16 cellular contexts compared by ENCODE assay signal in the genomic region with DNA sequence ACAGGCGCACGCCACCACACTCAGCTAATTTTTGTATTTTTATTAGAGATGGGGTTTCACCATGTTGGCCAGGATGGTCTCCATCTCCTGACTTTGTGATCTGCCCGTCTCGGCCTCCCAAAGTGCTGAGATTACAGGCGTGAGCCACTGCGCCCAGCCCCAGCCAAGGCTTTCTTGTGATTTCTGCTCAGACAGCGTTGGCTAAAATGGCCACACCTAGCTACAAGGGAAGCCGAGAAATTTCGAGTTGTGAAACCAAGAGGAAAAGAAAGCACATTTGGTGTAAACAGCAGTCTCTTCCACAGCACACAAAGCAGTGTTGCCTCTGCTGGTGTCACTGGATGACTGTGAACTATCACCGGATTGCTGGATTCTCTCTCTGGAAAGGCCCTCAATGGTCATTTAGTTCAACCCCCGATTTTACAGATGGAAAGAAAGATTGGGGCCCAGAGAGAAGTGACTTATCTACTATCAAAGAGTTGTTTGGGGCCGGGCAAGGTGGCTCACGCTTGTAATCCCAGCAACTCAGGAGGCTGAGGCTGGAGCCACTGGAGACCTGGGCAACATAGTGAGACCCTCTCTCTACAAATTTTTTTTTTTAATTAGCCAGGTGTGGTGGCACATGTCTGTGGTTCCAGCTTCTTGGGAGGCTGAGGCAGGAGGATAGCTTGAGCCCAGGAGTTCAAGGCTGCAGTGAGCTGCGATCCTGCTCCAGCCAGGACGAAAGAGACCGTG. TPM values are rescaled to one million over a fixed set of nuclear protein-coding genes. Genes with fewer than 3 reads are reported as not detected.
DNase-seq lines count a peak whose midpoint lies in the region; ATAC-seq, FAIRE-seq and TF ChIP-seq lines count a peak whose summit lies in the region.
"Had no signal": no experiment of that assay in that cellular context is flagged by ENCODE, and none has a peak within 500 bp of the region (broad histone marks: within the 10 kb centered on the region; RNA-seq: fewer than 3 reads in every experiment).

No MANE protein-coding gene starts in this region.

- no peaks in the 10 kb centered on the region; the same call in 2 of the 3 replicates for H3K9me3 ChIP-seq in GM12878 (replicated peaks; ENCODE audit: control insufficient read depth, insufficient read depth, low read length)
- H3K9me3 ChIP-seq in sigmoid colon: no peaks in the 10 kb centered on the region
- H3K9me3 ChIP-seq: MG63, SJCRH30 had no signal

- RAD21 ChIA-PET in GM12878 (lab: Charles Lee; ENCODE audit: unreplicated experiment): interaction anchor here (0.7 to 5.2 kb wide), 8 partner anchors 9 to 37 kb away, joined by 3 to 59 read pairs (median 24); no protein-coding TSS in a partner anchor

- WGBS in GM12878 (ENCODE audit: insufficient coverage, insufficient replicate concordance, low lambda C conversion rate, missing lambda C conversion rate): 87% methylated on average over 16 of the region's 16 CpGs
- 83 to 90% methylated on average over 16 of the region's 16 CpGs for WGBS in sigmoid colon, 2 donors

- H3K4me1 Mint-ChIP-seq in activated CD8-positive, alpha-beta memory T cell treated with anti-CD3 and anti-CD28 coated beads, Interleukin-2, amount 10 ng/mL, durations not matched to agents 7 days and 5 days: peaks cover 70% of the 10 kb centered on the region
- peaks cover 56 to 63% of the 10 kb centered on the region in 2 donors for H3K4me1 Mint-ChIP-seq in natural killer cell treated with Interleukin-12 subunit alpha and Interleukin-12 subunit beta and Interleukin-15 and Interleukin-18, amount 100 ng/mL, for 72 hours (ENCODE audit: low read depth in 2 of 2)

- no TSS peak for BruUV-seq in GM12878 (replicated peaks; lab: Mats Ljungman, UMichigan)

- H3K4me2 ChIP-seq in GM12878 (ENCODE audit: control insufficient read depth, insufficient read depth): no peak overlapping the region

- no peak for TF ChIP-seq CTCF in GM12865 (IDR thresholded peaks at IDR 0.05; ENCODE audit: insufficient read depth, low read depth, low read length, missing control alignments)
- TF ChIP-seq CTCF in GM12878 (IDR thresholded peaks at IDR 0.05 in 2 of 3, conservative IDR thresholded peaks at IDR 0.05 in 1 of 3; ENCODE audit: control insufficient read depth in 2 of 3, extremely low read depth in 1 of 3, insufficient read depth in 1 of 3, low read depth in 3 of 3, low read length in 3 of 3): no peak
- no peak for TF ChIP-seq CTCF in sigmoid colon (IDR thresholded peaks at IDR 0.05)

- FAIRE-seq in GM12878 (lab: Jason Lieb, UNC): no peak

- peak overlapping the region; percentile 22; the same call in 1 of the 2 replicates for H3K27ac ChIP-seq in GM12878 (ENCODE audit: control insufficient read depth, insufficient read depth)
- H3K27ac ChIP-seq in sigmoid colon: no peak overlapping the region
- H3K27ac ChIP-seq: SJCRH30 had no signal

- no peak overlapping the region for H2AFZ ChIP-seq in GM12878 (ENCODE audit: control insufficient read depth, low read depth, low read length)

- H3K4me1 ChIP-seq in GM12878 (ENCODE audit: control insufficient read depth, insufficient read depth, low read length) (peaks cover 71% of the 10 kb centered on the region), sigmoid colon (peaks cover 0 to 33% (median 33%) of the 10 kb centered on the region in 4 donors)

- intact Hi-C loops in GM12878 (cut with micrococcal nuclease; ENCODE audit: unreplicated experiment) (no loop called here), sigmoid colon (cut with DNase I) (no loop called here)

- no peak for TF ChIP-seq RAD21 in GM12878 (IDR thresholded peaks at IDR 0.05; ENCODE audit: insufficient read depth, low read depth, low read length)

- no peak overlapping the region for H3K4me3 Mint-ChIP-seq in activated CD8-positive, alpha-beta memory T cell treated with anti-CD3 and anti-CD28 coated beads, Interleukin-2, amount 10 ng/mL, durations not matched to agents 7 days and 5 days
- H3K4me3 Mint-ChIP-seq in natural killer cell treated with Interleukin-12 subunit alpha and Interleukin-12 subunit beta and Interleukin-15 and Interleukin-18, amount 100 ng/mL, for 72 hours: peak overlapping the region; percentile 77

- H3K27me3 ChIP-seq in GM12878 (replicated peaks in 1 of 2; ENCODE audit: control insufficient read depth in 2 of 2, insufficient read depth in 2 of 2, low read length in 1 of 2) (no peaks in the 10 kb centered on the region), sigmoid colon (no peaks in the 10 kb centered on the region)
- H3K27me3 ChIP-seq: MG63, SJCRH30 had no signal

- H3K36me3 Mint-ChIP-seq in activated CD8-positive, alpha-beta memory T cell treated with anti-CD3 and anti-CD28 coated beads, Interleukin-2, amount 10 ng/mL, durations not matched to agents 7 days and 5 days: peaks cover 2% of the 10 kb centered on the region
- H3K36me3 Mint-ChIP-seq in natural killer cell treated with Interleukin-12 subunit alpha and Interleukin-12 subunit beta and Interleukin-15 and Interleukin-18, amount 100 ng/mL, for 72 hours: no peaks in the 10 kb centered on the region

- POLR2A ChIA-PET in GM12878 (lab: Charles Lee): interaction anchor here (0.7 to 5.2 kb wide), 7 partner anchors 8 to 37 kb away, joined by 4 to 56 read pairs (median 14); no protein-coding TSS in a partner anchor

- no peaks in the 10 kb centered on the region for H3K9me3 Mint-ChIP-seq in activated CD8-positive, alpha-beta memory T cell treated with anti-CD3 and anti-CD28 coated beads, Interleukin-2, amount 10 ng/mL, durations not matched to agents 7 days and 5 days (ENCODE audit: low read depth)
- H3K9me3 Mint-ChIP-seq in natural killer cell treated with Interleukin-12 subunit alpha and Interleukin-12 subunit beta and Interleukin-15 and Interleukin-18, amount 100 ng/mL, for 72 hours: no peaks in the 10 kb centered on the region

- H3K4me3 ChIP-seq in GM12865 (ENCODE audit: low read depth, low read length): no peak overlapping the region
- H3K4me3 ChIP-seq in GM12878: no peak overlapping the region
- H3K4me3 ChIP-seq in sigmoid colon: no peak overlapping the region
- H3K4me3 ChIP-seq: coronary artery, MG63, SJCRH30 had no signal

- no peaks in the 10 kb centered on the region for H4K20me1 ChIP-seq in GM12878 (ENCODE audit: control insufficient read depth, insufficient read depth)

- in situ Hi-C loops in GM12878 (cut with MboI): loop anchor here (25.0 kb wide), 1 partner anchor 1388 kb away; no protein-coding TSS in a partner anchor

- peak; percentile 53 for DNase-seq in activated CD8-positive, alpha-beta memory T cell treated with anti-CD3 and anti-CD28 coated beads, Interleukin-2, amount 50 U/mL, for 48 hours
- DNase-seq in activated CD8-positive, alpha-beta memory T cell treated with anti-CD3 and anti-CD28 coated beads, Interleukin-2, amount 10 ng/mL, durations not matched to agents 7 days and 5 days: no peak
- DNase-seq in GM12865 (ENCODE audit: low read depth): peak; percentile 57
- no peak for DNase-seq in GM12878 (ENCODE audit: low read depth, low spot score)
- peak; percentile 76 for DNase-seq in natural killer cell treated with Interleukin-12 subunit alpha and Interleukin-12 subunit beta and Interleukin-15 and Interleukin-18, amount 100 ng/mL, for 72 hours (ENCODE audit: low spot score)
- no peak for DNase-seq in sigmoid colon
- DNase-seq: foreskin melanocyte, GF-D8, MG63, NCI-H2029, NCI-H510A treated with DMSO at 0.1 percent for 48 hours, SJCRH30, T-helper 9 cell had no signal

- SMC1A ChIA-PET in GM12878 (lab: Charles Lee; ENCODE audit: uncharacterized antibody, unreplicated experiment): interaction anchor here (0.6 to 7.2 kb wide), 8 partner anchors 9 to 101 kb away, joined by 3 to 104 read pairs (median 10); no protein-coding TSS in a partner anchor

- no peaks in the 10 kb centered on the region for H3K27me3 Mint-ChIP-seq in activated CD8-positive, alpha-beta memory T cell treated with anti-CD3 and anti-CD28 coated beads, Interleukin-2, amount 10 ng/mL, durations not matched to agents 7 days and 5 days
- H3K27me3 Mint-ChIP-seq in natural killer cell treated with Interleukin-12 subunit alpha and Interleukin-12 subunit beta and Interleukin-15 and Interleukin-18, amount 100 ng/mL, for 72 hours: no peaks in the 10 kb centered on the region

- no peaks in the 10 kb centered on the region for H3K36me3 ChIP-seq in GM12878 (ENCODE audit: control insufficient read depth in 2 of 2, insufficient read depth in 2 of 2, low read length in 1 of 2)
- H3K36me3 ChIP-seq in sigmoid colon: no peaks in the 10 kb centered on the region
- H3K36me3 ChIP-seq: MG63, SJCRH30 had no signal

- no peak for TF ChIP-seq EP300 in GM12878 (IDR thresholded peaks at IDR 0.05; ENCODE audit: borderline replicate concordance in 1 of 2, control insufficient read depth in 1 of 2, low read depth in 2 of 2, low read length in 2 of 2)
- no peak for TF ChIP-seq EP300 in sigmoid colon (IDR thresholded peaks at IDR 0.05)

- no peak overlapping the region for H3K9ac ChIP-seq in GM12878 (ENCODE audit: control insufficient read depth, insufficient read depth, low read length)

- no peak for TF ChIP-seq POLR2A in GM12878 (IDR thresholded peaks at IDR 0.05; ENCODE audit: low read depth, low read length)
- no peak for TF ChIP-seq POLR2A in sigmoid colon (IDR thresholded peaks at IDR 0.05)

- peaks cover 17% of the 10 kb centered on the region for H3K79me2 ChIP-seq in GM12878 (ENCODE audit: control insufficient read depth, insufficient read depth, low read length)

- CTCF ChIA-PET in activated CD8-positive, alpha-beta memory T cell treated with anti-CD3 and anti-CD28 coated beads, Interleukin-2, amount 10 ng/mL, durations not matched to agents 7 days and 5 days (lab: Charles Lee): interaction anchor here (1.2 to 5.0 kb wide), 5 partner anchors 11 to 32 kb away, joined by 3 to 58 read pairs (median 4); no protein-coding TSS in a partner anchor
- CTCF ChIA-PET in GM12878 (lab: Yijun Ruan, JAX): interaction anchor here (0.9 to 5.8 kb wide), 8 partner anchors 11 to 32 kb away, joined by 3 to 47 read pairs (median 12); no protein-coding TSS in a partner anchor

- no peak overlapping the region for H3K27ac Mint-ChIP-seq in activated CD8-positive, alpha-beta memory T cell treated with anti-CD3 and anti-CD28 coated beads, Interleukin-2, amount 10 ng/mL, durations not matched to agents 7 days and 5 days
- H3K27ac Mint-ChIP-seq in natural killer cell treated with Interleukin-12 subunit alpha and Interleukin-12 subunit beta and Interleukin-15 and Interleukin-18, amount 100 ng/mL, for 72 hours: no peak overlapping the region

- ATAC-seq in activated CD8-positive, alpha-beta memory T cell treated with anti-CD3 and anti-CD28 coated beads, Interleukin-2, amount 10 ng/mL, durations not matched to agents 7 days and 5 days: no peak
- no peak for ATAC-seq in GM12878
- no peak for ATAC-seq in natural killer cell treated with Interleukin-12 subunit alpha and Interleukin-12 subunit beta and Interleukin-15 and Interleukin-18, amount 100 ng/mL, for 72 hours
- ATAC-seq in GM18511 (IDR thresholded peaks at IDR 0.05; ENCODE audit: unreplicated experiment): no peak
- ATAC-seq in GM19351 (IDR thresholded peaks at IDR 0.05; ENCODE audit: unreplicated experiment): no peak

RNA-seq across cellular contexts. Expression of a gene that starts 5.4 kb away (rescaled TPM):
- total RNA-seq in activated CD8-positive, alpha-beta memory T cell treated with anti-CD3 and anti-CD28 coated beads, Interleukin-2, amount 10 ng/mL, durations not matched to agents 7 days and 5 days: 10 to 100 TPM; 50.5 to 67.1 TPM
- total RNA-seq in GM12878 (2013; cell fraction: nucleolus; rRNA removed): 459 and 461 TPM in 2 replicates
- total RNA-seq in GM12878 (2014; rRNA removed): 47.1 and 49.8 TPM in 2 replicates
- total RNA-seq in GM12878 (2014; rRNA removed; fragmentation: Illumina TruSeq; extraction: Trizol): 58.8 and 61.3 TPM in 2 replicates
- 64.5 and 65.1 TPM in 2 replicates for total RNA-seq in GM12878 (2021)
- polyA plus RNA-seq in GM12878 (2011; ENCODE audit: low read depth): 32.8 TPM
- 50.3 and 54.0 TPM in 2 replicates for polyA plus RNA-seq in GM12878 (2011; rRNA removed)
- 27.3 and 47.7 TPM in 2 replicates for polyA plus RNA-seq in GM12878 (2011; cell fraction: cytosol; rRNA removed)
- polyA plus RNA-seq in GM12878 (2011; cell fraction: nucleus; rRNA removed): 143 and 189 TPM in 2 replicates
- 38.6 and 46.2 TPM in 2 replicates for polyA plus RNA-seq in GM12878 (2012)
- 52.6 and 58.7 TPM in 2 replicates for polyA plus RNA-seq in GM12878 (2014; fragmentation: Illumina TruSeq; extraction: Trizol)
- 10 to 100 TPM; 23.8 to 45.7 TPM for polyA plus RNA-seq in GM12878 (2014; fragmentation: Nextera tagmentation; extraction: Ambion mirVana)
- polyA plus RNA-seq in GM12878 (2014; rRNA removed): 30.1 and 31.9 TPM in 2 replicates
- 10 to 100 TPM; 48.0 to 54.0 TPM for polyA plus RNA-seq in GM12878 (2016; fragmentation: Nextera tagmentation; extraction: Ambion mirVana)
- polyA minus RNA-seq in GM12878 (2011; rRNA and poly(A)+ RNA removed): 82.4 and 103 TPM in 2 replicates
- polyA minus RNA-seq in GM12878 (2011; cell fraction: cytosol; rRNA and poly(A)+ RNA removed): 22.2 and 35.9 TPM in 2 replicates
- 103 and 169 TPM in 2 replicates for polyA minus RNA-seq in GM12878 (2011; cell fraction: nucleus; rRNA and poly(A)+ RNA removed)
- 10 to 100 TPM; 70.0 to 75.3 TPM for total RNA-seq in natural killer cell treated with Interleukin-12 subunit alpha and Interleukin-12 subunit beta and Interleukin-15 and Interleukin-18, amount 100 ng/mL, for 72 hours
- 10 to 100 TPM; 46.4 to 66.5 (median 64.8) TPM for total RNA-seq in sigmoid colon
- polyA plus RNA-seq in sigmoid colon: 10 to 100 TPM; 20.4 to 31.4 (median 26.4) TPM

Comparison
In these comparisons a context has a peak if more than half of its experiments do, and no peak if none do; other contexts are left out.
1. DNase-seq: peak in activated CD8-positive, alpha-beta memory T cell treated with anti-CD3 and anti-CD28 coated beads, Interleukin-2, amount 50 U/mL, for 48 hours (single experiment), GM12865 (single experiment) and natural killer cell treated with Interleukin-12 subunit alpha and Interleukin-12 subunit beta and Interleukin-15 and Interleukin-18, amount 100 ng/mL, for 72 hours (single experiment); none in activated CD8-positive, alpha-beta memory T cell treated with anti-CD3 and anti-CD28 coated beads, Interleukin-2, amount 10 ng/mL, durations not matched to agents 7 days and 5 days (single experiment), GM12878 (single experiment) and sigmoid colon (single experiment).